ENCODE assay signal across 1 cellular context in the genomic region with DNA sequence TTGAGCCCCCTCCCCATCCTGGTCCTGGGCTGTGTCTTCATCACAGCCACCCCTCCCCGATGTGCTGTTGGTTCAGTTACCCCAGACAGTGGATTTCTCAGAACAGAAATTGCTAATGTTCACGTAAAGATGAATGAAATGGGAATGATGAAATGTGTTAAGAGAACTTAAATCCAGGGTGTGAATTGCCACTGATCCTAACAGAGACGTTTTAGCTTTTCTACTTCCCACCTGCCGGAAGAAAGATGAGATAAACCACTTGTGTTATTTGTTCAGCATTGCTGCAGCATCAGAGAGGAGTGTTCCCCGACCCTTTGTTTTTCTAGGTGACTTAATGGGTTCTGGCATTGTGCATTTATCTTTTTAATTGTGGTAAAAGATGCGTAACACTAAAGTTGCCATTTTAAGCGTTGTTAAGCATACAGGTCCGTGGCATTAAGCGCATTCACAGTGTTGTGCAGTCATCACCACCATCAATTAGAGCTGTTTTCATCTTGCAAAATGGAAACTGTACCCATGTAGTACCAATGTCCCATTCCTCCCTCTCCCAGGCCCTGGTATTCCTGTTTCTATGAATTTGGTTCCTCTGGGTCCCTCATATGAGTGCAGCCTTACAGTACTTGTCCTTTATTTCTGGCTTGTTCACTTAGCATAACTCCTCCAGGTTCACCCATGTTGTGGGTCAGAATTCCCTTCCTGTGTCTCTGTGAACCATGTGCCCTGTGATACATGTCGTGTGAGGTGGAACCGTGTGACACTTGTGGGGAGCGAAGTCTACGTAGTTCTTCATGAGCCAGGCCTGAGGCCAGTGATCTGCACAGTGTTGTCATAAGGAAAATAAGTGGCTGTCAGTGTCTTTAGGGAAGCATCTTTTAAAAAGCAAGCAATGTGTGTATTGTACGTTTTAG.
TF ChIP-seq lines count a peak whose summit lies in the region.

No MANE protein-coding gene starts in this region.

TF ChIP-seq in WTC11, 78 proteins besides CTCF, POLR2A, EP300 and RAD21 (continued from another document):
- TF ChIP-seq, protein P1, sequence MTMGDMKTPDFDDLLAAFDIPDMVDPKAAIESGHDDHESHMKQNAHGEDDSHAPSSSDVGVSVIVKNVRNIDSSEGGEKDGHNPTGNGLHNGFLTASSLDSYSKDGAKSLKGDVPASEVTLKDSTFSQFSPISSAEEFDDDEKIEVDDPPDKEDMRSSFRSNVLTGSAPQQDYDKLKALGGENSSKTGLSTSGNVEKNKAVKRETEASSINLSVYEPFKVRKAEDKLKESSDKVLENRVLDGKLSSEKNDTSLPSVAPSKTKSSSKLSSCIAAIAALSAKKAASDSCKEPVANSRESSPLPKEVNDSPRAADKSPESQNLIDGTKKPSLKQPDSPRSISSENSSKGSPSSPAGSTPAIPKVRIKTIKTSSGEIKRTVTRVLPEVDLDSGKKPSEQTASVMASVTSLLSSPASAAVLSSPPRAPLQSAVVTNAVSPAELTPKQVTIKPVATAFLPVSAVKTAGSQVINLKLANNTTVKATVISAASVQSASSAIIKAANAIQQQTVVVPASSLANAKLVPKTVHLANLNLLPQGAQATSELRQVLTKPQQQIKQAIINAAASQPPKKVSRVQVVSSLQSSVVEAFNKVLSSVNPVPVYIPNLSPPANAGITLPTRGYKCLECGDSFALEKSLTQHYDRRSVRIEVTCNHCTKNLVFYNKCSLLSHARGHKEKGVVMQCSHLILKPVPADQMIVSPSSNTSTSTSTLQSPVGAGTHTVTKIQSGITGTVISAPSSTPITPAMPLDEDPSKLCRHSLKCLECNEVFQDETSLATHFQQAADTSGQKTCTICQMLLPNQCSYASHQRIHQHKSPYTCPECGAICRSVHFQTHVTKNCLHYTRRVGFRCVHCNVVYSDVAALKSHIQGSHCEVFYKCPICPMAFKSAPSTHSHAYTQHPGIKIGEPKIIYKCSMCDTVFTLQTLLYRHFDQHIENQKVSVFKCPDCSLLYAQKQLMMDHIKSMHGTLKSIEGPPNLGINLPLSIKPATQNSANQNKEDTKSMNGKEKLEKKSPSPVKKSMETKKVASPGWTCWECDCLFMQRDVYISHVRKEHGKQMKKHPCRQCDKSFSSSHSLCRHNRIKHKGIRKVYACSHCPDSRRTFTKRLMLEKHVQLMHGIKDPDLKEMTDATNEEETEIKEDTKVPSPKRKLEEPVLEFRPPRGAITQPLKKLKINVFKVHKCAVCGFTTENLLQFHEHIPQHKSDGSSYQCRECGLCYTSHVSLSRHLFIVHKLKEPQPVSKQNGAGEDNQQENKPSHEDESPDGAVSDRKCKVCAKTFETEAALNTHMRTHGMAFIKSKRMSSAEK (CRISPR knock-in tag; IDR thresholded peaks at IDR 0.05; ENCODE audit: borderline replicate concordance), result no peak
- TF ChIP-seq ARID4B (CRISPR knock-in tag; IDR thresholded peaks at IDR 0.05; ENCODE audit: borderline replicate concordance) (no peak), CBFB (CRISPR knock-in tag; IDR thresholded peaks at IDR 0.05; ENCODE audit: low read depth) (no peak), TP53 (CRISPR knock-in tag; IDR thresholded peaks at IDR 0.05) (no peak), SP1 (CRISPR knock-in tag; conservative IDR thresholded peaks at IDR 0.05) (no peak), PRRX2 (CRISPR knock-in tag; IDR thresholded peaks at IDR 0.05) (no peak), CREB1 (CRISPR knock-in tag; IDR thresholded peaks at IDR 0.05) (no peak)
- TF ChIP-seq, protein P2, sequence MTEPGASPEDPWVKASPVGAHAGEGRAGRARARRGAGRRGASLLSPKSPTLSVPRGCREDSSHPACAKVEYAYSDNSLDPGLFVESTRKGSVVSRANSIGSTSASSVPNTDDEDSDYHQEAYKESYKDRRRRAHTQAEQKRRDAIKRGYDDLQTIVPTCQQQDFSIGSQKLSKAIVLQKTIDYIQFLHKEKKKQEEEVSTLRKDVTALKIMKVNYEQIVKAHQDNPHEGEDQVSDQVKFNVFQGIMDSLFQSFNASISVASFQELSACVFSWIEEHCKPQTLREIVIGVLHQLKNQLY (CRISPR knock-in tag; IDR thresholded peaks at IDR 0.05), result no peak
- TF ChIP-seq, protein P3, sequence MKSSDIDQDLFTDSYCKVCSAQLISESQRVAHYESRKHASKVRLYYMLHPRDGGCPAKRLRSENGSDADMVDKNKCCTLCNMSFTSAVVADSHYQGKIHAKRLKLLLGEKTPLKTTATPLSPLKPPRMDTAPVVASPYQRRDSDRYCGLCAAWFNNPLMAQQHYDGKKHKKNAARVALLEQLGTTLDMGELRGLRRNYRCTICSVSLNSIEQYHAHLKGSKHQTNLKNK (CRISPR knock-in tag; IDR thresholded peaks at IDR 0.05), result no peak
- TF ChIP-seq, protein P4, sequence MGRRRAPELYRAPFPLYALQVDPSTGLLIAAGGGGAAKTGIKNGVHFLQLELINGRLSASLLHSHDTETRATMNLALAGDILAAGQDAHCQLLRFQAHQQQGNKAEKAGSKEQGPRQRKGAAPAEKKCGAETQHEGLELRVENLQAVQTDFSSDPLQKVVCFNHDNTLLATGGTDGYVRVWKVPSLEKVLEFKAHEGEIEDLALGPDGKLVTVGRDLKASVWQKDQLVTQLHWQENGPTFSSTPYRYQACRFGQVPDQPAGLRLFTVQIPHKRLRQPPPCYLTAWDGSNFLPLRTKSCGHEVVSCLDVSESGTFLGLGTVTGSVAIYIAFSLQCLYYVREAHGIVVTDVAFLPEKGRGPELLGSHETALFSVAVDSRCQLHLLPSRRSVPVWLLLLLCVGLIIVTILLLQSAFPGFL (CRISPR knock-in tag; IDR thresholded peaks at IDR 0.05; ENCODE audit: borderline replicate concordance), result no peak
- TF ChIP-seq, protein P5, sequence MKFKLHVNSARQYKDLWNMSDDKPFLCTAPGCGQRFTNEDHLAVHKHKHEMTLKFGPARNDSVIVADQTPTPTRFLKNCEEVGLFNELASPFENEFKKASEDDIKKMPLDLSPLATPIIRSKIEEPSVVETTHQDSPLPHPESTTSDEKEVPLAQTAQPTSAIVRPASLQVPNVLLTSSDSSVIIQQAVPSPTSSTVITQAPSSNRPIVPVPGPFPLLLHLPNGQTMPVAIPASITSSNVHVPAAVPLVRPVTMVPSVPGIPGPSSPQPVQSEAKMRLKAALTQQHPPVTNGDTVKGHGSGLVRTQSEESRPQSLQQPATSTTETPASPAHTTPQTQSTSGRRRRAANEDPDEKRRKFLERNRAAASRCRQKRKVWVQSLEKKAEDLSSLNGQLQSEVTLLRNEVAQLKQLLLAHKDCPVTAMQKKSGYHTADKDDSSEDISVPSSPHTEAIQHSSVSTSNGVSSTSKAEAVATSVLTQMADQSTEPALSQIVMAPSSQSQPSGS (CRISPR knock-in tag; IDR thresholded peaks at IDR 0.05; ENCODE audit: borderline replicate concordance, low read depth), result no peak
